ENCODE assay signal across 9 cellular contexts in the genomic region with DNA sequence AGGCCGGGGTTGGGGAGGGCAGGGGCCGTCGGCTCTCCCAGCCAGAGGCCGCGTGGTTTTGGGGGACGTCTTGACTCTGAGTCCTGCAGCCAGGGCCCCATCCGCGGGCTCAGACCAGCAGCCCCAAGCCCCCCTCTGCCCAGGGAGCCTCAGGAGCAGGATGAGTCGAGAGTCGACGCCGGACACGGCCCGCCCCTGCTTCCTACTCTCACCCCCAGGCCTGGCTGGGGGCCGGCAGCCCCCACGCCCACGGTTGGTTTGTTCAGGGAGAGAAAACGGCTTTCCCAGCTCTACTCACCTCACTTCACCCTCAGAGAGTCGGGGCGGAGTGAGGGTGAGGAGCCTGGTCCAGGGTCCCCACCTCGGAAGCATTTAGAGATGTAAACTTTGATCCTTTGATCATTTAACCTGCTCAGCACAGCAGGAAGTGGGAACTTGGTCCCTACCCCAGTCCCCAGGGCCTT. TPM values are rescaled to one million over a fixed set of nuclear protein-coding genes. Genes with fewer than 3 reads are reported as not detected.
DNase-seq lines count a peak whose midpoint lies in the region; ATAC-seq and TF ChIP-seq lines count a peak whose summit lies in the region.
"Had no signal": no experiment of that assay in that cellular context is flagged by ENCODE, and none has a peak within 500 bp of the region (broad histone marks: within the 10 kb centered on the region; RNA-seq: fewer than 3 reads in every experiment).

No MANE protein-coding gene starts in this region.

- TF ChIP-seq RAD21 in liver (IDR thresholded peaks at IDR 0.05): no peak

- WGBS in liver: 14% methylated on average over 21 of the region's 21 CpGs
- WGBS in testis, 2 donors: 22 to 36% methylated on average over 7 to 20 of the region's 21 CpGs

- no peak overlapping the region for H3K27ac Mint-ChIP-seq in activated T-cell treated with anti-CD3 and anti-CD28 coated beads, Interleukin-2, amount 50 U/mL, for 72 hours
- H3K27ac Mint-ChIP-seq in activated naive CD8-positive, alpha-beta T cell treated with anti-CD3 and anti-CD28 coated beads for 36 hours: no peak overlapping the region

- H3K36me3 ChIP-seq in liver (ENCODE audit: control insufficient read depth in 4 of 4, insufficient read depth in 3 of 4, low read depth in 1 of 4, low read length in 3 of 4) (peaks cover 0 to 5% (median 1%) of the 10 kb centered on the region in 4 donors), testis (ENCODE audit: low read depth, missing control alignments) (no peaks in the 10 kb centered on the region)

- peak overlapping the region; percentile 28 to 65 (median 58) for H3K4me3 ChIP-seq in liver (ENCODE audit: low read depth in 1 of 3, low read length in 3 of 3)
- H3K4me3 ChIP-seq in testis: peak overlapping the region; percentile 51 to 64

- peaks cover 18% of the 10 kb centered on the region for H3K27me3 Mint-ChIP-seq in activated T-cell treated with anti-CD3 and anti-CD28 coated beads, Interleukin-2, amount 50 U/mL, for 72 hours (ENCODE audit: low read depth)
- H3K27me3 Mint-ChIP-seq in activated naive CD8-positive, alpha-beta T cell treated with anti-CD3 and anti-CD28 coated beads for 36 hours: peaks cover 16% of the 10 kb centered on the region

- H3K27me3 ChIP-seq in liver (ENCODE audit: control insufficient read depth in 4 of 4, insufficient read depth in 4 of 4, low read length in 3 of 4): no peaks in the 10 kb centered on the region
- no peaks in the 10 kb centered on the region for H3K27me3 ChIP-seq in testis

- peak overlapping the region; percentile 31 to 44 for H3K4me3 Mint-ChIP-seq in activated T-cell treated with anti-CD3 and anti-CD28 coated beads, Interleukin-2, amount 50 U/mL, for 72 hours
- peak overlapping the region; percentile 40 for H3K4me3 Mint-ChIP-seq in activated naive CD8-positive, alpha-beta T cell treated with anti-CD3 and anti-CD28 coated beads for 36 hours

- H3K4me1 ChIP-seq in liver (ENCODE audit: control insufficient read depth in 4 of 4, insufficient read depth in 4 of 4, low read length in 3 of 4) (peaks cover 4 to 47% (median 28%) of the 10 kb centered on the region in 4 donors), testis (peaks cover 20% of the 10 kb centered on the region)

- intact Hi-C loops in testis (cut with DNase I; ENCODE audit: low total_unique reads): no loop called here

- TF ChIP-seq CTCF in liver (IDR thresholded peaks at IDR 0.05; ENCODE audit: low read depth, low read length, missing input control): no peak
- TF ChIP-seq CTCF in testis (IDR thresholded peaks at IDR 0.05): no peak

- H3K9me3 ChIP-seq in liver (ENCODE audit: control insufficient read depth in 4 of 4, low read length in 3 of 4): no peaks in the 10 kb centered on the region
- H3K9me3 ChIP-seq in testis: no peaks in the 10 kb centered on the region

- peak overlapping the region in 1 of 2 donors; percentile 38 for H3K9ac ChIP-seq in liver (ENCODE audit: low read depth in 1 of 2, low read length in 2 of 2)

- no peaks in the 10 kb centered on the region for H3K9me3 Mint-ChIP-seq in activated T-cell treated with anti-CD3 and anti-CD28 coated beads, Interleukin-2, amount 50 U/mL, for 72 hours
- H3K9me3 Mint-ChIP-seq in activated naive CD8-positive, alpha-beta T cell treated with anti-CD3 and anti-CD28 coated beads for 36 hours: no peaks in the 10 kb centered on the region

- no peak for DNase-seq in activated T-cell treated with anti-CD3 and anti-CD28 coated beads, Interleukin-2, amount 50 U/mL, for 72 hours
- DNase-seq in activated T-cell treated with anti-CD3 and anti-CD28 coated beads, Interleukin-2, amount 50 U/mL, for 1 hour: no peak
- DNase-seq in activated naive CD8-positive, alpha-beta T cell treated with anti-CD3 and anti-CD28 coated beads for 36 hours: no peak
- DNase-seq in testis: no peak
- no peak for DNase-seq in stimulated activated CD4-positive, alpha-beta T cell treated with anti-CD3 and anti-CD28 coated beads, Interleukin-4, amount 100 ng/mL, for 24 hours
- DNase-seq: hippocampal formation had no signal

- TF ChIP-seq POLR2A in testis (IDR thresholded peaks at IDR 0.05): no peak

- peak in 1 of 2 donors; percentile 7 for ATAC-seq in activated T-cell treated with anti-CD3 and anti-CD28 coated beads, Interleukin-2, amount 50 U/mL, for 72 hours (replicated peaks in 1 of 2)
- ATAC-seq in HG03045 (IDR thresholded peaks at IDR 0.05; ENCODE audit: unreplicated experiment): no peak
- ATAC-seq in GM18519 (IDR thresholded peaks at IDR 0.05; ENCODE audit: low FRiP score, unreplicated experiment): no peak

- H3K36me3 Mint-ChIP-seq in activated T-cell treated with anti-CD3 and anti-CD28 coated beads, Interleukin-2, amount 50 U/mL, for 72 hours (ENCODE audit: insufficient read depth in 2 of 2): no peaks in the 10 kb centered on the region
- no peaks in the 10 kb centered on the region for H3K36me3 Mint-ChIP-seq in activated naive CD8-positive, alpha-beta T cell treated with anti-CD3 and anti-CD28 coated beads for 36 hours

- H3K4me1 Mint-ChIP-seq in activated T-cell treated with anti-CD3 and anti-CD28 coated beads, Interleukin-2, amount 50 U/mL, for 72 hours (ENCODE audit: low read depth): peaks cover 9% of the 10 kb centered on the region
- H3K4me1 Mint-ChIP-seq in activated naive CD8-positive, alpha-beta T cell treated with anti-CD3 and anti-CD28 coated beads for 36 hours: peaks cover 5% of the 10 kb centered on the region

- peak overlapping the region; percentile 81 to 86 for H3K27ac ChIP-seq in liver (ENCODE audit: low read depth in 1 of 2, low read length in 2 of 2)
- H3K27ac ChIP-seq in testis: peak overlapping the region in 1 of 2 donors; percentile 14

TF ChIP-seq in liver, 16 proteins besides CTCF, POLR2A, EP300 and RAD21:
- TF ChIP-seq JUND (IDR thresholded peaks at IDR 0.05) (no peak), SP1 (IDR thresholded peaks at IDR 0.05) (peak; percentile 11)

RNA-seq across cellular contexts. Expression of a gene that starts 6.9 kb away (rescaled TPM):
- total RNA-seq in activated T-cell treated with anti-CD3 and anti-CD28 coated beads, Interleukin-2, amount 50 U/mL, for 72 hours: 1 to 10 TPM; 4.0 to 4.1 TPM
- 1 to 10 TPM; 1.5 to 2.4 TPM for total RNA-seq in activated naive CD8-positive, alpha-beta T cell treated with anti-CD3 and anti-CD28 coated beads for 36 hours
- total RNA-seq in liver (10 to 100 TPM in 1 of 2 donors, 1 to 10 TPM in 1; 2.7 to 12.3 TPM), testis (10 to 100 TPM; 14.5 to 15.9 TPM)
- polyA plus RNA-seq in liver (10 to 100 TPM in 1 of 2 donors, 1 to 10 TPM in 1; 2.4 to 10.5 TPM), testis (ENCODE audit: insufficient read depth, low read depth, low replicate concordance) (7.3 TPM)
